In the genomic region with DNA sequence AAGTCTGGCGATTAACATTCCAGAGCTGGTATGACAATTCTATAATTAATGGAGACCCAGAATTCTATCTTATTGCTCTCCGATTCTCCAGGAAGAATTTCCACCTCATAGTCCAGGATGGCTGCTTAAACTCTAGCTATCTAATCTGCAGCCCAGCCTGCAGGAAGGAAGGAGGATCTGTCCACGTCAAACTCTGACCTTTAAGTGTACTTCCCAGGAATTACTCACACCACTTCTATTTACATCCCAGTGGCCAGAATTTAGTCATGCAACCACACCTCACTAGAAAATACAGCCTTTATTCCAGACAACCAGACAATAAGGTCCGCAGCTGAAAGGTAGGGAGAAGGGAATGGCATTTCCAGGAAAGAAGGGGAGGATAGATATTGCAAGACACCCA, we compare ENCODE assay signal across 16 cellular contexts. TPM values are rescaled to one million over a fixed set of nuclear protein-coding genes. Genes with fewer than 3 reads are reported as not detected.
DNase-seq lines count a peak whose midpoint lies in the region; ATAC-seq, FAIRE-seq and TF ChIP-seq lines count a peak whose summit lies in the region.
"Had no signal": no experiment of that assay in that cellular context is flagged by ENCODE, and none has a peak within 500 bp of the region (broad histone marks: within the 10 kb centered on the region; RNA-seq: fewer than 3 reads in every experiment).

No MANE protein-coding gene starts in this region.

- 83% methylated on average over 1 of the region's 4 CpGs; no CpG with 5 or more reads in 1 of the 2 experiments for WGBS in IMR-90 (ENCODE audit: extremely low coverage in 2 of 2, insufficient read length in 1 of 2), 2 experiments
- 56% methylated on average over 4 of the region's 4 CpGs for WGBS in mammary epithelial cell (ENCODE audit: low coverage, missing lambda C conversion rate)
- 14% methylated on average over 4 of the region's 4 CpGs for WGBS in HepG2 (ENCODE audit: low lambda C conversion rate)

- POLR2A ChIA-PET in IMR-90 (lab: Charles Lee; ENCODE audit: unreplicated experiment) (no interaction called here), HepG2 (lab: Yijun Ruan, JAX) (no interaction called here)

- TF ChIP-seq RAD21 in IMR-90 (IDR thresholded peaks at IDR 0.05; ENCODE audit: low read length) (no peak), HepG2 (CRISPR knock-in tag; IDR thresholded peaks at IDR 0.05) (no peak)

- no peak overlapping the region for H4K5ac ChIP-seq in IMR-90 (ENCODE audit: low read depth, low read length)

- peaks cover 12% of the 10 kb centered on the region for H3K79me2 ChIP-seq in mammary epithelial cell (ENCODE audit: insufficient read depth, low read length)
- H3K79me2 ChIP-seq in HepG2 (ENCODE audit: insufficient read depth, low read length), result peaks cover 10% of the 10 kb centered on the region

- H2AFZ ChIP-seq in IMR-90 (replicated peaks; ENCODE audit: low read length, poor library complexity) (no peak overlapping the region), mammary epithelial cell (ENCODE audit: low read depth, low read length) (no peak overlapping the region), HepG2 (ENCODE audit: low read length) (no peak overlapping the region)

- H3K56ac ChIP-seq in IMR-90 (ENCODE audit: extremely low read depth, insufficient read depth, low read length), result no peak overlapping the region

- H2BK120ac ChIP-seq in IMR-90 (ENCODE audit: low read depth, low read length), result no peak overlapping the region

- dilution Hi-C loops in IMR-90 (cut with HindIII; ENCODE audit: low sequenced_read_pairs, unreplicated experiment), result no loop called here
- dilution Hi-C loops in mammary epithelial cell (cut with HindIII; ENCODE audit: low sequenced_read_pairs), result no loop called here

- no peak overlapping the region for H3K18ac ChIP-seq in IMR-90 (ENCODE audit: low read depth, low read length)

- H3K23ac ChIP-seq in IMR-90 (ENCODE audit: low read depth, low read length), result no peak overlapping the region

- peaks cover 6% of the 10 kb centered on the region; the same call in 1 of the 2 replicates for H4K20me1 ChIP-seq in IMR-90 (ENCODE audit: insufficient read depth, low read length)
- no peaks in the 10 kb centered on the region for H4K20me1 ChIP-seq in mammary epithelial cell (ENCODE audit: insufficient read depth, low read length)
- H4K20me1 ChIP-seq in HepG2 (ENCODE audit: insufficient read depth, low read length), result no peaks in the 10 kb centered on the region

- CTCF ChIA-PET in IMR-90 (lab: Yijun Ruan, JAX) (no interaction called here), mammary epithelial cell (lab: Charles Lee; ENCODE audit: low non-redundant PET) (no interaction called here), HepG2 (lab: Yijun Ruan, JAX; ENCODE audit: low intra/inter-chr PET ratio, low total read pairs) (no interaction called here)

- H3K9me3 ChIP-seq in IMR-90 (ENCODE audit: control insufficient read depth, insufficient read depth, low read length) (no peaks in the 10 kb centered on the region), mammary epithelial cell (replicated peaks; ENCODE audit: insufficient read depth, low read length) (no peaks in the 10 kb centered on the region), HepG2 (ENCODE audit: low read length) (peaks cover 5% of the 10 kb centered on the region; the same call in 1 of the 2 replicates)
- H3K9me3 ChIP-seq: thyroid gland had no signal

- H4K91ac ChIP-seq in IMR-90 (ENCODE audit: insufficient read depth, low read depth, low read length), result no peak overlapping the region

- BruUV-seq in IMR-90 (replicated peaks; lab: Mats Ljungman, UMichigan) (no TSS peak), mammary epithelial cell (replicated peaks; lab: Mats Ljungman, UMichigan) (no TSS peak), HepG2 (replicated peaks; lab: Mats Ljungman, UMichigan) (no TSS peak)

- TF ChIP-seq CTCF in IMR-90 (conservative IDR thresholded peaks at IDR 0.05; ENCODE audit: low read depth, low read length) (no peak), mammary epithelial cell (conservative IDR thresholded peaks at IDR 0.05 in 1 of 2, IDR thresholded peaks at IDR 0.05 in 1 of 2; ENCODE audit: extremely low read depth in 1 of 2, insufficient read depth in 1 of 2, low read depth in 1 of 2, low read length in 2 of 2) (no peak), HepG2 (CRISPR knock-in tag; IDR thresholded peaks at IDR 0.05) (no peak)

- DNase-seq in CD1c-positive myeloid dendritic cell (ENCODE audit: extremely low spot score) (peak; percentile 18), IMR-90 (peak; percentile 79), mammary epithelial cell (peak; percentile 66), HepG2 (ENCODE audit: low spot score) (peak; percentile 64), iPS-NIHi7 (ENCODE audit: extremely low spot score) (no peak), NCI-H128 (lab: John Stamatoyannopoulos, UW; ENCODE audit: unreplicated experiment) (no peak)
- DNase-seq: activated CD4-positive, alpha-beta T cell treated with anti-CD3 and anti-CD28 coated beads, Interleukin-2, amount 50 U/mL, for 48 hours; activated naive CD4-positive, alpha-beta T cell treated with Interleukin-2 at 50 U/mL for 16 hours; H7; NCI-H524; right cardiac atrium; T-helper 1 cell; thyroid gland had no signal

- H2BK15ac ChIP-seq in IMR-90 (ENCODE audit: low read depth, low read length), result no peak overlapping the region; the same call in 2 of the 3 replicates

- no peak overlapping the region for H4K8ac ChIP-seq in IMR-90 (ENCODE audit: low read depth in 2 of 2, low read length in 2 of 2)

- no peak overlapping the region for H3K9ac ChIP-seq in IMR-90 (ENCODE audit: low read depth, low read length)
- H3K9ac ChIP-seq in mammary epithelial cell (ENCODE audit: insufficient read depth, low read length), result no peak overlapping the region
- H3K9ac ChIP-seq in HepG2 (ENCODE audit: insufficient read depth, low read depth, low read length), result peak overlapping the region; percentile 20; the same call in 1 of the 2 replicates
- H3K9ac ChIP-seq: BLaER1 had no signal

- no peak overlapping the region for H2BK20ac ChIP-seq in IMR-90 (ENCODE audit: low read depth, low read length)

- no peak overlapping the region for H2AK5ac ChIP-seq in IMR-90 (ENCODE audit: low read depth, low read length)

- H3K27ac ChIP-seq in IMR-90 (ENCODE audit: insufficient read depth, low read length) (no peak overlapping the region), mammary epithelial cell (ENCODE audit: insufficient read depth, low read depth, low read length) (no peak overlapping the region), HepG2 (ENCODE audit: extremely low read length, insufficient read depth, low read length) (peak overlapping the region; percentile 50)
- H3K27ac ChIP-seq: BLaER1, thyroid gland had no signal

- FAIRE-seq in HepG2 (lab: Jason Lieb, UNC), result no peak

- no peak for ATAC-seq in IMR-90 (ENCODE audit: low read depth)
- peak; percentile 22 for ATAC-seq in HepG2
- no peak for ATAC-seq in GM18502 (IDR thresholded peaks at IDR 0.05; ENCODE audit: poor library complexity, unreplicated experiment)
- ATAC-seq in GM21717 (IDR thresholded peaks at IDR 0.05; ENCODE audit: unreplicated experiment), result no peak

- TF ChIP-seq EP300 in HepG2 (IDR thresholded peaks at IDR 0.05; ENCODE audit: low read depth in 2 of 2, low read length in 2 of 2) (no peak), HepG2 (CRISPR knock-in tag; IDR thresholded peaks at IDR 0.05; ENCODE audit: borderline replicate concordance) (no peak)

- H3K4me3 ChIP-seq in IMR-90 (ENCODE audit: insufficient read depth, low read depth, low read length) (no peak overlapping the region), mammary epithelial cell (replicated peaks in 1 of 3; ENCODE audit: insufficient read depth in 1 of 3, low read depth in 2 of 3, low read length in 3 of 3) (no peak overlapping the region), HepG2 (replicated peaks in 1 of 3; ENCODE audit: insufficient read depth in 1 of 3, low read depth in 2 of 3, low read length in 3 of 3) (peak overlapping the region in 2 of 3 experiments; percentile 17 to 42; a peak in 1 of 6 replicates)
- H3K4me3 ChIP-seq: BLaER1, thyroid gland had no signal

- intact Hi-C loops in IMR-90 (cut with micrococcal nuclease) (no loop called here), mammary epithelial cell (cut with micrococcal nuclease) (no loop called here), HepG2 (cut with micrococcal nuclease; ENCODE audit: unreplicated experiment) (no loop called here)

- H3K79me1 ChIP-seq in IMR-90 (ENCODE audit: low read depth in 1 of 2, low read length in 2 of 2), result peaks cover 5 to 9% of the 10 kb centered on the region in 2 experiments; a peak in 3 of 4 replicates

- no peak overlapping the region for H2BK5ac ChIP-seq in IMR-90 (ENCODE audit: low read depth, low read length, poor library complexity, severe bottlenecking)

- H2AK9ac ChIP-seq in IMR-90 (replicated peaks; ENCODE audit: low read depth, low read length, poor library complexity), result no peak overlapping the region

- no peak overlapping the region for H3K4ac ChIP-seq in IMR-90 (ENCODE audit: low read depth, low read length)

- H3K27me3 ChIP-seq in IMR-90 (ENCODE audit: control insufficient read depth, insufficient read depth, low read length) (peaks cover under 1% of the 10 kb centered on the region), mammary epithelial cell (ENCODE audit: insufficient read depth, low read length) (peaks cover 2% of the 10 kb centered on the region), HepG2 (ENCODE audit: control insufficient read depth in 1 of 2, insufficient read depth in 2 of 2, low read length in 2 of 2) (no peaks in the 10 kb centered on the region)
- H3K27me3 ChIP-seq: BLaER1, thyroid gland had no signal

- no peak overlapping the region for H3K14ac ChIP-seq in IMR-90 (replicated peaks; ENCODE audit: low read depth, low read length)

- no peaks in the 10 kb centered on the region for H3K36me3 ChIP-seq in IMR-90 (ENCODE audit: control insufficient read depth, insufficient read depth, low read length)
- H3K36me3 ChIP-seq in mammary epithelial cell (ENCODE audit: insufficient read depth, low read length), result no peaks in the 10 kb centered on the region
- H3K36me3 ChIP-seq in HepG2 (replicated peaks in 1 of 2; ENCODE audit: control insufficient read depth in 1 of 2, insufficient read depth in 2 of 2, low read length in 2 of 2), result no peaks in the 10 kb centered on the region
- H3K36me3 ChIP-seq: BLaER1, thyroid gland had no signal

- in situ Hi-C loops in IMR-90 (cut with MboI; ENCODE audit: low sequenced_read_pairs) (no loop called here), mammary epithelial cell (cut with MboI; ENCODE audit: low sequenced_read_pairs in 2 of 2) (no loop called here), HepG2 (cut with HindIII; ENCODE audit: extremely low pct_ligation_motif_present, low pct_unique_long_range_greater_than_20kb) (no loop called here)

- H3K4me2 ChIP-seq in IMR-90 (ENCODE audit: low read depth, low read length) (no peak overlapping the region), mammary epithelial cell (ENCODE audit: insufficient read depth, low read depth, low read length) (peak overlapping the region; percentile 40), HepG2 (ENCODE audit: low read depth, low read length) (peak overlapping the region; percentile 69)
- H3K4me2 ChIP-seq: BLaER1 had no signal

- TF ChIP-seq POLR2A in IMR-90 (IDR thresholded peaks at IDR 0.05; ENCODE audit: low read depth, low read length) (no peak), HepG2 (IDR thresholded peaks at IDR 0.05; ENCODE audit: insufficient read depth in 1 of 2, low read depth in 2 of 2, low read length in 2 of 2) (no peak)

- H3K4me1 ChIP-seq in IMR-90 (ENCODE audit: control insufficient read depth, insufficient read depth, low read length) (peaks cover 5% of the 10 kb centered on the region), mammary epithelial cell (ENCODE audit: insufficient read depth, low read length) (peaks cover 15% of the 10 kb centered on the region), HepG2 (ENCODE audit: insufficient read depth, low read length) (peaks cover 51% of the 10 kb centered on the region)

- peaks cover 11% of the 10 kb centered on the region for H3K9me1 ChIP-seq in IMR-90 (ENCODE audit: insufficient read depth, low read length)

RNA-seq across cellular contexts. Expression of gene DENND1A, which starts 3.5 kb away (rescaled TPM):
- total RNA-seq in IMR-90 (2012; rRNA removed) (21.4 and 27.6 TPM in 2 replicates), mammary epithelial cell (10 to 100 TPM; 18.5 to 31.6 TPM), HepG2 (2016; rRNA removed; fragmentation: Illumina TruSeq; extraction: Trizol) (14.8 and 15.6 TPM in 2 replicates)
- polyA plus RNA-seq in IMR-90 (2012; rRNA removed) (21.2 and 21.4 TPM in 2 replicates), mammary epithelial cell (32.1 TPM), HepG2 (2011; rRNA removed) (26.5 and 30.1 TPM in 2 replicates)
- polyA plus RNA-seq in IMR-90 (2012; cell fraction: cytosol; rRNA removed), result 14.6 and 25.1 TPM in 2 replicates
- 17.5 and 18.6 TPM in 2 replicates for polyA plus RNA-seq in IMR-90 (2012; cell fraction: nucleus; rRNA removed; ENCODE audit: low replicate concordance)
- polyA minus RNA-seq in mammary epithelial cell, result 73.5 TPM
- 23.4 and 25.6 TPM in 2 replicates for total RNA-seq in HepG2 (2016; cell fraction: cytosol; rRNA removed; fragmentation: Illumina TruSeq; extraction: Trizol; ENCODE audit: low read depth)
- total RNA-seq in HepG2 (2016; cell fraction: insoluble cytoplasmic fraction; rRNA removed; fragmentation: Illumina TruSeq; extraction: Trizol), result 16.1 and 16.3 TPM in 2 replicates
- 44.3 and 49.4 TPM in 2 replicates for total RNA-seq in HepG2 (2016; cell fraction: membrane; rRNA removed; fragmentation: Illumina TruSeq; extraction: Trizol)
- 15.1 and 18.6 TPM in 2 replicates for total RNA-seq in HepG2 (2016; cell fraction: nucleus; rRNA removed; fragmentation: Illumina TruSeq; extraction: Trizol)
- polyA plus RNA-seq in HepG2 (2011; cell fraction: cytosol; rRNA removed), result 20.1 and 28.8 TPM in 2 replicates
- 47.6 and 49.8 TPM in 2 replicates for polyA plus RNA-seq in HepG2 (2011; cell fraction: nucleus; rRNA removed)
- polyA plus RNA-seq in HepG2 (2012), result 21.0 and 36.9 TPM in 2 replicates
- 43.8 and 44.4 TPM in 2 replicates for polyA plus RNA-seq in HepG2 (2016; cell fraction: cytosol; fragmentation: Illumina TruSeq; extraction: Trizol; ENCODE audit: low read depth)
- 22.2 and 25.7 TPM in 2 replicates for polyA plus RNA-seq in HepG2 (2016; cell fraction: insoluble cytoplasmic fraction; fragmentation: Illumina TruSeq; extraction: Trizol; ENCODE audit: low read depth)
- 60.1 and 62.7 TPM in 2 replicates for polyA plus RNA-seq in HepG2 (2016; cell fraction: membrane; fragmentation: Illumina TruSeq; extraction: Trizol; ENCODE audit: low read depth)
- 19.7 and 22.6 TPM in 2 replicates for polyA plus RNA-seq in HepG2 (2016; cell fraction: nucleus; fragmentation: Illumina TruSeq; extraction: Trizol; ENCODE audit: insufficient read depth, low read depth)
- 109 and 119 TPM in 2 replicates for polyA minus RNA-seq in HepG2 (2011; rRNA and poly(A)+ RNA removed; ENCODE audit: low replicate concordance)
- polyA minus RNA-seq in HepG2 (2011; cell fraction: cytosol; rRNA and poly(A)+ RNA removed), result 20.6 and 22.8 TPM in 2 replicates
- 61.7 and 62.4 TPM in 2 replicates for polyA minus RNA-seq in HepG2 (2011; cell fraction: nucleus; rRNA and poly(A)+ RNA removed)

Comparison
In these comparisons a context has a peak if more than half of its experiments do, and no peak if none do; other contexts are left out.
1. DNase-seq: peak in CD1c-positive myeloid dendritic cell (single experiment), IMR-90 (single experiment), mammary epithelial cell (single experiment) and HepG2 (single experiment); none in iPS-NIHi7 (single experiment) and NCI-H128 (single experiment).
2. H3K4me3 ChIP-seq: peak in HepG2 (2 of 3); none in IMR-90 (single experiment) and mammary epithelial cell (0 of 3).